ENCODE assay signal across 32 cellular contexts in genomic region chr15:51926808-51927207, GRCh38.
"Had no signal": no experiment of that assay in that cellular context is flagged by ENCODE, and none has a peak within 500 bp of the region (broad histone marks: within the 10 kb centered on the region; RNA-seq: fewer than 3 reads in every experiment).

No MANE protein-coding gene starts in this region.

- H3K4me3 ChIP-seq: adrenal gland, body of pancreas, breast epithelium, SJCRH30, SK-N-MC had no signal

- DNase-seq: activated CD4-positive, alpha-beta T cell treated with anti-CD3 and anti-CD28 coated beads, Interleukin-2, amount 10 ng/mL, durations not matched to agents 7 days and 5 days; activated CD4-positive, alpha-beta T cell treated with anti-CD3 and anti-CD28 coated beads, Interleukin-2, amount 50 U/mL, for 48 hours; activated CD4-positive, CD25-positive, alpha-beta regulatory T cell; activated CD8-positive, alpha-beta memory T cell treated with anti-CD3 and anti-CD28 coated beads for 24 hours; activated CD8-positive, alpha-beta memory T cell treated with anti-CD3 and anti-CD28 coated beads, Interleukin-2, amount 10 ng/mL, durations not matched to agents 7 days and 5 days; activated CD8-positive, alpha-beta memory T cell treated with anti-CD3 and anti-CD28 coated beads, Interleukin-2, amount 50 U/mL, for 48 hours; activated effector memory CD4-positive, alpha-beta T cell treated with anti-CD3 and anti-CD28 coated beads, Interleukin-2, amount 50 U/mL, for 16 hours; activated naive CD4-positive, alpha-beta T cell; activated naive CD4-positive, alpha-beta T cell treated with anti-CD3 and anti-CD28 coated beads, Interleukin-2, amount 50 U/mL, for 16 hours; activated naive CD8-positive, alpha-beta T cell treated with anti-CD3 and anti-CD28 coated beads, Interleukin-2, amount 10 ng/mL, durations not matched to agents 7 days and 5 days; activated T-cell treated with anti-CD3 and anti-CD28 coated beads, Interleukin-2, amount 50 U/mL, for 48 hours; adrenal gland; body of pancreas; cerebellar nuclear complex; KBM-7; NCI-H1092 treated with DMSO at 0.1 percent for 48 hours; NCI-H1417; NCI-H146; NCI-H187; NCI-H2081; NCI-H2171 treated with DMSO at 0.1 percent for 48 hours; NCI-H2227 treated with DMSO at 0.1 percent for 48 hours; NCI-H524 treated with DMSO at 0.1 percent for 48 hours; SHP77; SJCRH30; T-helper 2 cell; T1000; WERI-Rb-1 had no signal

- H3K4me1 ChIP-seq: adrenal gland, body of pancreas, breast epithelium, SJCRH30 had no signal

- H3K9me3 Mint-ChIP-seq: activated CD4-positive, alpha-beta T cell treated with anti-CD3 and anti-CD28 coated beads, Interleukin-2, amount 10 ng/mL, durations not matched to agents 7 days and 5 days; activated naive CD8-positive, alpha-beta T cell treated with anti-CD3 and anti-CD28 coated beads, Interleukin-2, amount 10 ng/mL, durations not matched to agents 7 days and 5 days had no signal

- ATAC-seq: activated CD8-positive, alpha-beta memory T cell treated with anti-CD3 and anti-CD28 coated beads, Interleukin-2, amount 10 ng/mL, durations not matched to agents 7 days and 5 days; body of pancreas; Panc1 had no signal

- H3K4me3 Mint-ChIP-seq: activated CD4-positive, alpha-beta T cell treated with anti-CD3 and anti-CD28 coated beads, Interleukin-2, amount 10 ng/mL, durations not matched to agents 7 days and 5 days; activated CD8-positive, alpha-beta memory T cell treated with anti-CD3 and anti-CD28 coated beads, Interleukin-2, amount 10 ng/mL, durations not matched to agents 7 days and 5 days; activated naive CD8-positive, alpha-beta T cell treated with anti-CD3 and anti-CD28 coated beads, Interleukin-2, amount 10 ng/mL, durations not matched to agents 7 days and 5 days had no signal

- H3K27ac Mint-ChIP-seq: activated CD4-positive, alpha-beta T cell treated with anti-CD3 and anti-CD28 coated beads, Interleukin-2, amount 10 ng/mL, durations not matched to agents 7 days and 5 days; activated naive CD8-positive, alpha-beta T cell treated with anti-CD3 and anti-CD28 coated beads, Interleukin-2, amount 10 ng/mL, durations not matched to agents 7 days and 5 days had no signal

- H3K27me3 ChIP-seq: adrenal gland, body of pancreas, breast epithelium, SJCRH30 had no signal

- FAIRE-seq: astrocyte had no signal

- H3K4me1 Mint-ChIP-seq: activated CD4-positive, alpha-beta T cell treated with anti-CD3 and anti-CD28 coated beads, Interleukin-2, amount 10 ng/mL, durations not matched to agents 7 days and 5 days; activated CD8-positive, alpha-beta memory T cell treated with anti-CD3 and anti-CD28 coated beads, Interleukin-2, amount 10 ng/mL, durations not matched to agents 7 days and 5 days; activated naive CD8-positive, alpha-beta T cell treated with anti-CD3 and anti-CD28 coated beads, Interleukin-2, amount 10 ng/mL, durations not matched to agents 7 days and 5 days had no signal

- H3K27ac ChIP-seq: adrenal gland, body of pancreas, breast epithelium, SJCRH30, SK-N-MC, WERI-Rb-1 had no signal

- H3K9me3 ChIP-seq: adrenal gland, body of pancreas, breast epithelium, SJCRH30 had no signal

- H3K36me3 ChIP-seq: breast epithelium had no signal

- H3K27me3 Mint-ChIP-seq: activated CD4-positive, alpha-beta T cell treated with anti-CD3 and anti-CD28 coated beads, Interleukin-2, amount 10 ng/mL, durations not matched to agents 7 days and 5 days; activated CD8-positive, alpha-beta memory T cell treated with anti-CD3 and anti-CD28 coated beads, Interleukin-2, amount 10 ng/mL, durations not matched to agents 7 days and 5 days; activated naive CD8-positive, alpha-beta T cell treated with anti-CD3 and anti-CD28 coated beads, Interleukin-2, amount 10 ng/mL, durations not matched to agents 7 days and 5 days had no signal
